9 cellular contexts compared by ENCODE assay signal in genomic region chr11:40292636-40293585, GRCh38.
DNase-seq lines count a peak whose midpoint lies in the region; ATAC-seq and TF ChIP-seq lines count a peak whose summit lies in the region.
"Had no signal": no experiment of that assay in that cellular context is flagged by ENCODE, and none has a peak within 500 bp of the region (broad histone marks: within the 10 kb centered on the region; RNA-seq: fewer than 3 reads in every experiment).

No MANE protein-coding gene starts in this region.

- peaks cover 5% of the 10 kb centered on the region for H3K27me3 Mint-ChIP-seq in HFFc6 (ENCODE audit: insufficient read depth)

- H3K36me3 Mint-ChIP-seq in HFFc6 (ENCODE audit: low read depth): no peaks in the 10 kb centered on the region

- H3K9ac ChIP-seq in skeletal muscle tissue (ENCODE audit: low read depth in 1 of 3, low read length in 3 of 3): no peak overlapping the region

- peaks cover 21% of the 10 kb centered on the region for H3K4me1 Mint-ChIP-seq in HFFc6 (ENCODE audit: low read depth)

- no peaks in the 10 kb centered on the region for H3K9me3 ChIP-seq in skeletal muscle tissue (ENCODE audit: control insufficient read depth in 3 of 3, low read length in 3 of 3)

- H3K4me3 ChIP-seq in iPS-11a (ENCODE audit: low read depth, low read length) (peak overlapping the region; percentile 72), skeletal muscle tissue (ENCODE audit: low read length in 3 of 3) (peak overlapping the region in 1 of 3 donors; percentile 78)

- H3K27me3 ChIP-seq in skeletal muscle tissue (ENCODE audit: control insufficient read depth in 3 of 3, insufficient read depth in 3 of 3, low read length in 3 of 3): peaks cover 0 to 7% (median 6%) of the 10 kb centered on the region in 3 donors

- no peaks in the 10 kb centered on the region for H3K4me1 ChIP-seq in skeletal muscle tissue (ENCODE audit: control insufficient read depth in 3 of 3, insufficient read depth in 3 of 3, low read length in 3 of 3)

- H3K27ac Mint-ChIP-seq in HFFc6: no peak overlapping the region
- H3K27ac Mint-ChIP-seq: IgD-negative memory B cell had no signal

- H3K9me3 Mint-ChIP-seq in HFFc6: no peaks in the 10 kb centered on the region
- H3K9me3 Mint-ChIP-seq: IgD-negative memory B cell had no signal

- H3K27ac ChIP-seq in angular gyrus (ENCODE audit: low read depth, low read length): peak overlapping the region; percentile 98
- H3K27ac ChIP-seq in skeletal muscle tissue (ENCODE audit: low read depth, low read length): peak overlapping the region; percentile 54

- peak overlapping the region; percentile 86 for H3K4me3 Mint-ChIP-seq in HFFc6

- ATAC-seq in HG03520 (IDR thresholded peaks at IDR 0.05; ENCODE audit: unreplicated experiment) (no peak), GM21360 (IDR thresholded peaks at IDR 0.05; ENCODE audit: unreplicated experiment) (no peak)

- DNase-seq in HFFc6 (no peak), LoVo (ENCODE audit: low spot score) (no peak), NOMO-1 treated with dmso at 0.1 percent for 144 hours (lab: John Stamatoyannopoulos, UW; ENCODE audit: unreplicated experiment) (no peak)

- H3K36me3 ChIP-seq in skeletal muscle tissue (ENCODE audit: control insufficient read depth in 3 of 3, insufficient read depth in 3 of 3, low read length in 3 of 3): no peaks in the 10 kb centered on the region

- TF ChIP-seq CTCF in HFFc6 (IDR thresholded peaks at IDR 0.05): no peak
